22 cellular contexts compared by ENCODE assay signal in the genomic region with DNA sequence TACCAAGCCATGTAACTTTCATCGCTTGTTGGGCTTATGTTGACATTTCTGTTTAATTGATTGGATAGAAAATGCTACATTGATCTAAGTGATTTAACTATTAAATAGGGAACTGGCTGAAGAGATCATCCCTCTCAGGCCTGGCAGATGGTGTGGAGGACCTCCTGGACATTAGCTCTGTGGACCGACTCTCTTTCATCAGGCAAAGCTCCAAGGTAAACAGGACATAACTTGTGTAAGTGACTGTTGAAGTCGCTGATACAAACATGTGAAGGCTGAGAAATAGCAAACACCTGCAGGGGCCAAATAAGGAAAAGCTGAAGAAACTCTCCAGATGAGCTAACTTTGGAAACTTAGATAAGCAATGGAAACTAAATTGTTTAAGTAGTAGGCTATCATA.
"Had no signal": no experiment of that assay in that cellular context is flagged by ENCODE, and none has a peak within 500 bp of the region (broad histone marks: within the 10 kb centered on the region; RNA-seq: fewer than 3 reads in every experiment).

No MANE protein-coding gene starts in this region.

- DNase-seq: dermis blood vessel endothelial cell; endodermal cell; erythroblast; foreskin keratinocyte; hippocampal formation; islet precursor cell; mammary epithelial cell; naive thymus-derived CD4-positive, alpha-beta T cell; nephron progenitor cell; psoas muscle; retina; spleen; stimulated activated CD4-positive, alpha-beta T cell treated with anti-CD3 and anti-CD28 coated beads, Interleukin-15, amount 100 ng/mL, for 24 hours; stimulated activated CD4-positive, alpha-beta T cell treated with anti-CD3 and anti-CD28 coated beads, Interleukin-1b, Interleukin-23, amount 100 ng/mL, for 48 hours; stimulated activated CD4-positive, alpha-beta T cell treated with anti-CD3 and anti-CD28 coated beads, Interleukin-4, amount 100 ng/mL, for 24 hours; tibial artery; upper lobe of left lung; uterus had no signal

- FAIRE-seq: endothelial cell of umbilical vein had no signal

- ATAC-seq: foreskin keratinocyte; left lobe of liver; naive thymus-derived CD4-positive, alpha-beta T cell; psoas muscle; sciatic nerve; stimulated activated memory B cell treated with anti-CD40 and anti-IgM and Interleukin-4, amounts not matched to agents 10 μg/mL and 1 μg/mL and 100 μg/mL, for 72 hours had no signal
